Comparison of ENCODE assay signal across 19 cellular contexts in the genomic region with DNA sequence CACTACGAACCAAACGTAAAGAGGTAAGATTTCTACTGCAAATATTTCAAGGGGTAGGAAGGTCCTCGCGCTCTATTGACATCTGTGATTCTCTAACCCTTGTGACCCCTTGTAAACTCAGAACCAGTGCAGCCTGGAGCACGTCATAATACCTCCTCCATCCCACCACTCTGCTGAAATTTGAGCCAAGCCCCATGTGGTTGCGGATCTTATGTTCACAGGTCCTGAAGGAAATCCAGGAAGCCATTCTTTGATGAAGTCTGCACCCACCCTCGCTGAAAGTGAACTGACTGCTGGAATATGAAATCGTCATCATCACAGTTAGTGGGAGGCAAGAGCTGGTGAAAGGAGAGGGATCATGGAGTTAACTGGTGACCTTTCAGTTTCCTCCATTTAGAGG. TPM values are rescaled to one million over a fixed set of nuclear protein-coding genes. Genes with fewer than 3 reads are reported as not detected.
A peak's percentile ranks its signal among the peaks of the same experiment; 100 is the strongest.
DNase-seq lines count a peak whose midpoint lies in the region; ATAC-seq and TF ChIP-seq lines count a peak whose summit lies in the region.
"Had no signal": no experiment of that assay in that cellular context is flagged by ENCODE, and none has a peak within 500 bp of the region (broad histone marks: within the 10 kb centered on the region; RNA-seq: fewer than 3 reads in every experiment).

No MANE protein-coding gene starts in this region.

- no peak for DNase-seq in activated CD8-positive, alpha-beta T cell treated with anti-CD3 and anti-CD28 coated beads for 36 hours
- no peak for DNase-seq in activated CD8-positive, alpha-beta T cell treated with anti-CD3 and anti-CD28 coated beads, Interleukin-2, amount 10 ng/mL, durations not matched to agents 7 days and 5 days
- no peak for DNase-seq in tibial nerve (ENCODE audit: low spot score in 2 of 2)
- no peak for DNase-seq in H4 (ENCODE audit: low spot score)
- DNase-seq: activated naive CD4-positive, alpha-beta T cell treated with anti-CD3 and anti-CD28 coated beads, Interleukin-2, amount 50 U/mL, for 16 hours; activated T-cell treated with anti-CD3 and anti-CD28 coated beads, Interleukin-2, amount 50 U/mL, for 1 hour; CD4-positive, CD25-positive, alpha-beta regulatory T cell; head of caudate nucleus; mammary epithelial cell; NCI-H2029 treated with DMSO at 0.1 percent for 48 hours; retina; stimulated activated CD4-positive, alpha-beta T cell treated with anti-CD3 and anti-CD28 coated beads, Interleukin-15, amount 100 ng/mL, for 24 hours; stimulated activated naive CD4-positive, alpha-beta T cell treated with Interleukin-2 at 50 U/mL for 16 hours had no signal

- H3K36me3 Mint-ChIP-seq in activated CD8-positive, alpha-beta T cell treated with anti-CD3 and anti-CD28 coated beads for 36 hours (ENCODE audit: low read depth): peaks cover 5% of the 10 kb centered on the region
- no peaks in the 10 kb centered on the region for H3K36me3 Mint-ChIP-seq in activated CD8-positive, alpha-beta T cell treated with anti-CD3 and anti-CD28 coated beads, Interleukin-2, amount 10 ng/mL, durations not matched to agents 7 days and 5 days (ENCODE audit: low read depth)
- peaks cover 38% of the 10 kb centered on the region for H3K36me3 Mint-ChIP-seq in brain
- H3K36me3 Mint-ChIP-seq: CD4-positive, CD25-positive, alpha-beta regulatory T cell had no signal

- no peak overlapping the region for H3K27ac Mint-ChIP-seq in activated CD8-positive, alpha-beta T cell treated with anti-CD3 and anti-CD28 coated beads for 36 hours
- H3K27ac Mint-ChIP-seq in activated CD8-positive, alpha-beta T cell treated with anti-CD3 and anti-CD28 coated beads, Interleukin-2, amount 10 ng/mL, durations not matched to agents 7 days and 5 days: no peak overlapping the region
- peak overlapping the region in 4 of 5 experiments; percentile 32 to 62 (median 36) for H3K27ac Mint-ChIP-seq in brain
- H3K27ac Mint-ChIP-seq: CD4-positive, CD25-positive, alpha-beta regulatory T cell had no signal

- H3K9me3 Mint-ChIP-seq in activated CD8-positive, alpha-beta T cell treated with anti-CD3 and anti-CD28 coated beads for 36 hours: no peaks in the 10 kb centered on the region
- H3K9me3 Mint-ChIP-seq in activated CD8-positive, alpha-beta T cell treated with anti-CD3 and anti-CD28 coated beads, Interleukin-2, amount 10 ng/mL, durations not matched to agents 7 days and 5 days (ENCODE audit: insufficient read depth): no peaks in the 10 kb centered on the region
- no peaks in the 10 kb centered on the region for H3K9me3 Mint-ChIP-seq in brain
- H3K9me3 Mint-ChIP-seq: CD4-positive, CD25-positive, alpha-beta regulatory T cell had no signal

- H3K9me3 ChIP-seq in muscle layer of duodenum (ENCODE audit: control insufficient read depth in 1 of 2, low read length in 2 of 2) (no peaks in the 10 kb centered on the region), tibial nerve (no peaks in the 10 kb centered on the region)
- H3K9me3 ChIP-seq: A549 had no signal

- WGBS in tibial nerve, 2 donors: 58 to 59% methylated on average over 8 of the region's 8 CpGs

- intact Hi-C loops in activated CD8-positive, alpha-beta T cell treated with anti-CD3 and anti-CD28 coated beads for 36 hours (cut with micrococcal nuclease): no loop called here

- TF ChIP-seq POLR2A in tibial nerve (IDR thresholded peaks at IDR 0.05): no peak

- H3K36me3 ChIP-seq in muscle layer of duodenum (ENCODE audit: control insufficient read depth in 1 of 2, insufficient read depth in 2 of 2, low read length in 2 of 2) (no peaks in the 10 kb centered on the region), tibial nerve (no peaks in the 10 kb centered on the region)

- no peak for TF ChIP-seq EP300 in tibial nerve (IDR thresholded peaks at IDR 0.05)

- H3K27ac ChIP-seq in muscle layer of duodenum (ENCODE audit: low read length) (peak overlapping the region; percentile 13), tibial nerve (peak overlapping the region in 3 of 4 donors; percentile 1 to 100 (median 46))
- H3K27ac ChIP-seq: A549 had no signal

- no peaks in the 10 kb centered on the region for H3K27me3 Mint-ChIP-seq in activated CD8-positive, alpha-beta T cell treated with anti-CD3 and anti-CD28 coated beads for 36 hours
- peaks cover 2% of the 10 kb centered on the region for H3K27me3 Mint-ChIP-seq in activated CD8-positive, alpha-beta T cell treated with anti-CD3 and anti-CD28 coated beads, Interleukin-2, amount 10 ng/mL, durations not matched to agents 7 days and 5 days (ENCODE audit: low read depth)
- H3K27me3 Mint-ChIP-seq in brain: no peaks in the 10 kb centered on the region

- no peaks in the 10 kb centered on the region for H3K27me3 ChIP-seq in muscle layer of duodenum (ENCODE audit: low read depth, low read length)
- H3K27me3 ChIP-seq in tibial nerve: no peaks in the 10 kb centered on the region

- H3K4me3 ChIP-seq in muscle layer of duodenum (ENCODE audit: low read depth in 1 of 2, low read length in 2 of 2) (no peak overlapping the region), tibial nerve (no peak overlapping the region)
- H3K4me3 ChIP-seq: A549 had no signal

- ATAC-seq in activated CD8-positive, alpha-beta T cell treated with anti-CD3 and anti-CD28 coated beads for 36 hours: peak; percentile 37
- no peak for ATAC-seq in activated CD8-positive, alpha-beta T cell treated with anti-CD3 and anti-CD28 coated beads, Interleukin-2, amount 10 ng/mL, durations not matched to agents 7 days and 5 days
- ATAC-seq in HG03342 (IDR thresholded peaks at IDR 0.05; ENCODE audit: unreplicated experiment): no peak
- no peak for ATAC-seq in GM18868 (IDR thresholded peaks at IDR 0.05; ENCODE audit: unreplicated experiment)
- ATAC-seq: A549, esophagus mucosa had no signal

- H3K4me1 Mint-ChIP-seq in activated CD8-positive, alpha-beta T cell treated with anti-CD3 and anti-CD28 coated beads for 36 hours (ENCODE audit: low read depth): peaks cover 11% of the 10 kb centered on the region
- no peaks in the 10 kb centered on the region for H3K4me1 Mint-ChIP-seq in activated CD8-positive, alpha-beta T cell treated with anti-CD3 and anti-CD28 coated beads, Interleukin-2, amount 10 ng/mL, durations not matched to agents 7 days and 5 days (ENCODE audit: low read depth)
- H3K4me1 Mint-ChIP-seq in brain: peaks cover 93% of the 10 kb centered on the region

- POLR2A ChIA-PET in activated CD8-positive, alpha-beta T cell treated with anti-CD3 and anti-CD28 coated beads for 36 hours (lab: Charles Lee): interaction anchor here (1.5 kb wide), 1 partner anchor 10 kb away, joined by 4 read pairs; no protein-coding TSS in a partner anchor
- POLR2A ChIA-PET in activated CD8-positive, alpha-beta T cell treated with anti-CD3 and anti-CD28 coated beads, Interleukin-2, amount 10 ng/mL, durations not matched to agents 7 days and 5 days (lab: Charles Lee): no interaction called here

- CTCF ChIA-PET in activated CD8-positive, alpha-beta T cell treated with anti-CD3 and anti-CD28 coated beads for 36 hours (lab: Charles Lee): interaction anchor here (1.0 kb wide), 1 partner anchor 31 kb away, joined by 3 read pairs; no protein-coding TSS in a partner anchor
- CTCF ChIA-PET in activated CD8-positive, alpha-beta T cell treated with anti-CD3 and anti-CD28 coated beads, Interleukin-2, amount 10 ng/mL, durations not matched to agents 7 days and 5 days (lab: Charles Lee): interaction anchor here (1.1 kb wide), 1 partner anchor 24 kb away, joined by 3 read pairs; no protein-coding TSS in a partner anchor

- no peak for TF ChIP-seq CTCF in activated CD8-positive, alpha-beta T cell treated with anti-CD3 and anti-CD28 coated beads for 36 hours (IDR thresholded peaks at IDR 0.05)
- TF ChIP-seq CTCF in brain (conservative IDR thresholded peaks at IDR 0.05): no peak
- no peak for TF ChIP-seq CTCF in tibial nerve (IDR thresholded peaks at IDR 0.05)

- peaks cover 0 to 25% of the 10 kb centered on the region in 2 donors for H3K4me1 ChIP-seq in muscle layer of duodenum (ENCODE audit: control insufficient read depth in 1 of 2, insufficient read depth in 2 of 2, low read length in 2 of 2)
- H3K4me1 ChIP-seq in tibial nerve: peaks cover 0 to 90% (median 30%) of the 10 kb centered on the region in 4 donors
- H3K4me1 ChIP-seq: A549 had no signal

- no peak overlapping the region for H3K4me3 Mint-ChIP-seq in activated CD8-positive, alpha-beta T cell treated with anti-CD3 and anti-CD28 coated beads for 36 hours
- no peak overlapping the region for H3K4me3 Mint-ChIP-seq in activated CD8-positive, alpha-beta T cell treated with anti-CD3 and anti-CD28 coated beads, Interleukin-2, amount 10 ng/mL, durations not matched to agents 7 days and 5 days
- peak overlapping the region in 1 of 5 experiments; percentile 34 for H3K4me3 Mint-ChIP-seq in brain
- H3K4me3 Mint-ChIP-seq: CD4-positive, CD25-positive, alpha-beta regulatory T cell had no signal

RNA-seq across cellular contexts. Expression of gene ZEB2, which starts 21.7 kb away (rescaled TPM):
- total RNA-seq in activated CD8-positive, alpha-beta T cell treated with anti-CD3 and anti-CD28 coated beads for 36 hours: 10 to 100 TPM; 13.5 to 14.9 TPM
- total RNA-seq in activated CD8-positive, alpha-beta T cell treated with anti-CD3 and anti-CD28 coated beads, Interleukin-2, amount 10 ng/mL, durations not matched to agents 7 days and 5 days: 1 to 10 TPM; 4.0 to 5.7 TPM
- 28.2 TPM for polyA plus RNA-seq in brain (ENCODE audit: insufficient read depth, low read depth, low replicate concordance)
- 100 to 1,000 TPM; 148 to 290 (median 218) TPM for total RNA-seq in tibial nerve
- total RNA-seq in H4 (2014; rRNA removed; shearing (Covaris generic)): 14.4 and 17.0 TPM in 2 replicates

Comparison
In these comparisons a context has a peak if more than half of its experiments do, and no peak if none do; other contexts are left out.
1. H3K27ac Mint-ChIP-seq: peak in brain (4 of 5); none in activated CD8-positive, alpha-beta T cell treated with anti-CD3 and anti-CD28 coated beads for 36 hours (single experiment) and activated CD8-positive, alpha-beta T cell treated with anti-CD3 and anti-CD28 coated beads, Interleukin-2, amount 10 ng/mL, durations not matched to agents 7 days and 5 days (single experiment).